ENCODE assay signal across 32 cellular contexts in genomic region chr1:234777850-234778214, GRCh38.
DNase-seq lines count a peak whose midpoint lies in the region; ATAC-seq and TF ChIP-seq lines count a peak whose summit lies in the region.
"Had no signal": no experiment of that assay in that cellular context is flagged by ENCODE, and none has a peak within 500 bp of the region (broad histone marks: within the 10 kb centered on the region; RNA-seq: fewer than 3 reads in every experiment).

No MANE protein-coding gene starts in this region.

- H3K27ac ChIP-seq in right atrium auricular region: no peak overlapping the region
- H3K27ac ChIP-seq in right cardiac atrium (ENCODE audit: low read length): no peak overlapping the region
- H3K27ac ChIP-seq in Panc1 (ENCODE audit: low read length): peak overlapping the region; percentile 37
- no peak overlapping the region for H3K27ac ChIP-seq in hepatocyte
- H3K27ac ChIP-seq: esophagus muscularis mucosa, prostate gland, sigmoid colon, stomach, thyroid gland, vagina had no signal

- POLR2A ChIA-PET in Panc1 (lab: Charles Lee): no interaction called here

- no peak overlapping the region for H2AFZ ChIP-seq in hepatocyte

- H3K4me1 ChIP-seq in right atrium auricular region (no peaks in the 10 kb centered on the region), right cardiac atrium (ENCODE audit: control insufficient read depth, insufficient read depth, low read length) (no peaks in the 10 kb centered on the region), Panc1 (ENCODE audit: control insufficient read depth, insufficient read depth, low read length) (peaks cover 11% of the 10 kb centered on the region), hepatocyte (ENCODE audit: insufficient read depth) (peaks cover under 1% of the 10 kb centered on the region)
- H3K4me1 ChIP-seq: prostate gland, vagina had no signal

- no peak overlapping the region for H3K4me2 ChIP-seq in hepatocyte

- CTCF ChIA-PET in Panc1 (lab: Charles Lee): no interaction called here

- no peaks in the 10 kb centered on the region for H3K9me3 ChIP-seq in right atrium auricular region
- no peaks in the 10 kb centered on the region for H3K9me3 ChIP-seq in right cardiac atrium (ENCODE audit: control insufficient read depth, low read length)
- H3K9me3 ChIP-seq in Panc1 (ENCODE audit: control insufficient read depth, insufficient read depth, low read depth, low read length): peaks cover 8% of the 10 kb centered on the region; the same call in 1 of the 2 replicates
- H3K9me3 ChIP-seq in hepatocyte (ENCODE audit: low read depth): no peaks in the 10 kb centered on the region
- H3K9me3 ChIP-seq: MG63, prostate gland, sigmoid colon, stomach, thyroid gland, vagina had no signal

- DNase-seq in right atrium auricular region (ENCODE audit: low spot score) (peak; percentile 57), right cardiac atrium (no peak), Panc1 (ENCODE audit: low read depth, low spot score) (no peak), hepatocyte (ENCODE audit: low spot score) (peak; percentile 46), GM19240 (ENCODE audit: insufficient read length, low spot score) (no peak), D341Med (ENCODE audit: low spot score) (no peak)
- DNase-seq: activated CD4-positive, alpha-beta memory T cell treated with anti-CD3 and anti-CD28 coated beads, Interleukin-2, amount 10 ng/mL, durations not matched to agents 7 days and 5 days; activated CD4-positive, CD25-positive, alpha-beta regulatory T cell treated with anti-CD3 and anti-CD28 coated beads, Interleukin-2, amount 50 U/mL, for 72 hours; activated naive CD4-positive, alpha-beta T cell treated with anti-CD3 and anti-CD28 coated beads, Interleukin-2, amount 50 U/mL, for 16 hours; amniotic stem cell; cerebellar nuclear complex; COR-L47; dermis blood vessel endothelial cell; DMS79; foreskin melanocyte; heart right ventricle; left ventricle myocardium superior; MG63; midbrain; naive B cell; NCI-H1436; NCI-H2081 treated with DMSO at 0.1 percent for 48 hours; NCI-H446 treated with DMSO at 0.1 percent for 48 hours; sigmoid colon; stimulated activated CD4-positive, alpha-beta T cell treated with anti-CD3 and anti-CD28 coated beads, Interleukin-4, amount 100 ng/mL, for 1 hour; stomach; T-helper 2 cell; thyroid gland had no signal

- H3K9me2 ChIP-seq in hepatocyte (replicated peaks; ENCODE audit: insufficient read depth): no peaks in the 10 kb centered on the region

- in situ Hi-C loops in Panc1 (cut with HindIII; ENCODE audit: low pct_unique_long_range_greater_than_20kb, low sequenced_read_pairs): no loop called here

- TF ChIP-seq CTCF in right atrium auricular region (IDR thresholded peaks at IDR 0.05) (no peak), Panc1 (IDR thresholded peaks at IDR 0.05) (no peak), hepatocyte (IDR thresholded peaks at IDR 0.05; ENCODE audit: poor library complexity) (no peak)

- BruUV-seq in Panc1 (replicated peaks; lab: Mats Ljungman, UMichigan): no TSS peak

- no peak for ATAC-seq in right cardiac atrium
- no peak for ATAC-seq in Panc1
- no peak for ATAC-seq in GM19328 (IDR thresholded peaks at IDR 0.05; ENCODE audit: unreplicated experiment)

- H4K20me1 ChIP-seq in hepatocyte (ENCODE audit: insufficient read depth, poor library complexity, severe bottlenecking): no peaks in the 10 kb centered on the region

- intact Hi-C loops in right cardiac atrium (cut with DNase I): no loop called here
- intact Hi-C loops in Panc1 (cut with micrococcal nuclease; ENCODE audit: unreplicated experiment): no loop called here

- H3K4me3 ChIP-seq in right atrium auricular region (no peak overlapping the region), right cardiac atrium (ENCODE audit: low read length) (no peak overlapping the region), Panc1 (ENCODE audit: low read depth in 2 of 2, low read length in 2 of 2) (no peak overlapping the region), hepatocyte (no peak overlapping the region)
- H3K4me3 ChIP-seq: esophagus muscularis mucosa, heart right ventricle, MG63, prostate gland, sigmoid colon, stomach, thyroid gland, vagina had no signal

- WGBS in right cardiac atrium: 87% methylated on average over 1 of the region's 1 CpG
- WGBS in hepatocyte (ENCODE audit: low lambda C conversion rate, missing lambda C conversion rate): 79% methylated on average over 1 of the region's 1 CpG

- H3K36me3 ChIP-seq in right atrium auricular region (no peaks in the 10 kb centered on the region), Panc1 (ENCODE audit: control insufficient read depth, insufficient read depth, low read length) (no peaks in the 10 kb centered on the region), hepatocyte (replicated peaks; ENCODE audit: insufficient read depth, low read depth) (no peaks in the 10 kb centered on the region)
- H3K36me3 ChIP-seq: esophagus muscularis mucosa, heart right ventricle, MG63, prostate gland, sigmoid colon, stomach, thyroid gland, vagina had no signal

- H3K27me3 ChIP-seq in right atrium auricular region (no peaks in the 10 kb centered on the region), right cardiac atrium (ENCODE audit: control insufficient read depth, insufficient read depth) (peaks cover under 1% of the 10 kb centered on the region), Panc1 (ENCODE audit: control insufficient read depth, insufficient read depth, low read length) (no peaks in the 10 kb centered on the region), hepatocyte (no peaks in the 10 kb centered on the region)
- H3K27me3 ChIP-seq: thyroid gland, vagina had no signal

- H3K79me2 ChIP-seq in hepatocyte: no peaks in the 10 kb centered on the region

Comparison
In these comparisons a context has a peak if more than half of its experiments do, and no peak if none do; other contexts are left out.
1. DNase-seq: peak in right atrium auricular region (single experiment) and hepatocyte (single experiment); none in right cardiac atrium (0 of 3), Panc1 (single experiment), GM19240 (single experiment) and D341Med (single experiment).